12 cellular contexts compared by ENCODE assay signal in the genomic region with DNA sequence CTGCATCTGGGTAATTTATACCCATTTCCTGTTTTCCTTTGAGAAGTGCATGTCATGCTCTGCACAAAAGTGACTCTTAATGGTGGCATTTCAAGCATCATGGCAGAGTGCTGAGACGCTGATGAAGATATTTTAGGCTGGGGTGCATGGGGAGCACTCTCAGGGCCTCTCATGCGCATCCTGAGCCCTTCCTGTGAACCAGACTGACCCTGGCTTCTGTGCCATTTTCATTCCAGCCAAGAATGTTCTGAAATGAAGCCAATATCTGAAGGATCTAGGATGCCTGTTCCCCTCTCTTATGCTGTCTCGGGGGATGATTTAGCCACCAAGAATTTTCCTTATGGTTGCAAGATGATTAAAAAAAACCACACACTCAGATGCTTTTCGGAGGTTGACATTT.
DNase-seq lines count a peak whose midpoint lies in the region; ATAC-seq and TF ChIP-seq lines count a peak whose summit lies in the region.
"Had no signal": no experiment of that assay in that cellular context is flagged by ENCODE, and none has a peak within 500 bp of the region (broad histone marks: within the 10 kb centered on the region; RNA-seq: fewer than 3 reads in every experiment).

No MANE protein-coding gene starts in this region.

- peaks cover 5% of the 10 kb centered on the region for H3K27me3 Mint-ChIP-seq in GM23338 (ENCODE audit: insufficient read depth, low read depth, poor library complexity)
- no peaks in the 10 kb centered on the region for H3K27me3 Mint-ChIP-seq in activated T-cell treated with anti-CD3 and anti-CD28 coated beads, Interleukin-2, amount 50 U/mL, for 4 hours (ENCODE audit: low read depth)
- no peaks in the 10 kb centered on the region for H3K27me3 Mint-ChIP-seq in naive thymus-derived CD8-positive, alpha-beta T cell
- H3K27me3 Mint-ChIP-seq: activated naive CD8-positive, alpha-beta T cell; naive thymus-derived CD4-positive, alpha-beta T cell had no signal

- no peaks in the 10 kb centered on the region for H3K9me3 Mint-ChIP-seq in GM23338
- no peaks in the 10 kb centered on the region for H3K9me3 Mint-ChIP-seq in stimulated activated effector memory CD8-positive, alpha-beta T cell treated with anti-CD3 and anti-CD28 coated beads, Interleukin-12 subunit alpha, Interleukin-12 subunit beta, amount 100 ng/mL, for 72 hours
- H3K9me3 Mint-ChIP-seq in activated T-cell treated with anti-CD3 and anti-CD28 coated beads, Interleukin-2, amount 50 U/mL, for 4 hours: no peaks in the 10 kb centered on the region
- no peaks in the 10 kb centered on the region for H3K9me3 Mint-ChIP-seq in naive thymus-derived CD8-positive, alpha-beta T cell

- H3F3A ChIP-seq in GM23338 (replicated peaks; ENCODE audit: low read depth): 0 out of 2 replicates have a peak, but pooled peaks cover 8% of the 10 kb centered on the region

- no peak for DNase-seq in GM23338 (ENCODE audit: low spot score)
- peak; percentile 33 for DNase-seq in SJCRH30
- DNase-seq in fibroblast of mammary gland (ENCODE audit: low read depth): peak; percentile 87
- no peak for DNase-seq in stimulated activated effector memory CD8-positive, alpha-beta T cell treated with anti-CD3 and anti-CD28 coated beads, Interleukin-12 subunit alpha, Interleukin-12 subunit beta, amount 100 ng/mL, for 72 hours (ENCODE audit: low spot score in 2 of 2)
- DNase-seq in medulla oblongata (ENCODE audit: extremely low spot score): no peak
- no peak for DNase-seq in activated T-cell treated with anti-CD3 and anti-CD28 coated beads, Interleukin-2, amount 50 U/mL, for 4 hours
- DNase-seq in naive thymus-derived CD8-positive, alpha-beta T cell: no peak
- DNase-seq: naive thymus-derived CD4-positive, alpha-beta T cell; SHP77 had no signal

- no peaks in the 10 kb centered on the region for H3K79me2 ChIP-seq in GM23338 (replicated peaks; ENCODE audit: insufficient read depth)

- H3K4me3 Mint-ChIP-seq in GM23338: no peak overlapping the region
- no peak overlapping the region for H3K4me3 Mint-ChIP-seq in stimulated activated effector memory CD8-positive, alpha-beta T cell treated with anti-CD3 and anti-CD28 coated beads, Interleukin-12 subunit alpha, Interleukin-12 subunit beta, amount 100 ng/mL, for 72 hours
- H3K4me3 Mint-ChIP-seq in activated T-cell treated with anti-CD3 and anti-CD28 coated beads, Interleukin-2, amount 50 U/mL, for 4 hours: no peak overlapping the region
- H3K4me3 Mint-ChIP-seq in naive thymus-derived CD8-positive, alpha-beta T cell: no peak overlapping the region
- H3K4me3 Mint-ChIP-seq: activated naive CD8-positive, alpha-beta T cell; naive thymus-derived CD4-positive, alpha-beta T cell had no signal

- no peak overlapping the region for H2AFZ ChIP-seq in GM23338

- H3K4me3 ChIP-seq in GM23338 (no peak overlapping the region), SJCRH30 (no peak overlapping the region), fibroblast of mammary gland (ENCODE audit: control insufficient read depth, low read depth, low read length) (no peak overlapping the region)
- H3K4me3 ChIP-seq: skin epidermis had no signal

- no peak for ATAC-seq in GM23338
- ATAC-seq in stimulated activated effector memory CD8-positive, alpha-beta T cell treated with anti-CD3 and anti-CD28 coated beads, Interleukin-12 subunit alpha, Interleukin-12 subunit beta, amount 100 ng/mL, for 72 hours: no peak
- no peak for ATAC-seq in activated T-cell treated with anti-CD3 and anti-CD28 coated beads, Interleukin-2, amount 50 U/mL, for 4 hours
- ATAC-seq in naive thymus-derived CD8-positive, alpha-beta T cell: no peak
- ATAC-seq: naive thymus-derived CD4-positive, alpha-beta T cell had no signal

- H4K20me1 ChIP-seq in GM23338 (replicated peaks; ENCODE audit: insufficient read depth): no peaks in the 10 kb centered on the region

- H3K36me3 Mint-ChIP-seq in GM23338 (ENCODE audit: low read depth): no peaks in the 10 kb centered on the region; the same call in 2 of the 3 replicates
- peaks cover 32% of the 10 kb centered on the region for H3K36me3 Mint-ChIP-seq in stimulated activated effector memory CD8-positive, alpha-beta T cell treated with anti-CD3 and anti-CD28 coated beads, Interleukin-12 subunit alpha, Interleukin-12 subunit beta, amount 100 ng/mL, for 72 hours
- peaks cover 51% of the 10 kb centered on the region for H3K36me3 Mint-ChIP-seq in activated T-cell treated with anti-CD3 and anti-CD28 coated beads, Interleukin-2, amount 50 U/mL, for 4 hours (ENCODE audit: insufficient read depth)
- H3K36me3 Mint-ChIP-seq in naive thymus-derived CD8-positive, alpha-beta T cell: peaks cover 8 to 94% (median 22%) of the 10 kb centered on the region in 3 donors

- H3K27ac ChIP-seq in GM23338 (ENCODE audit: low read depth) (no peak overlapping the region), SJCRH30 (no peak overlapping the region; the same call in 1 of the 2 replicates)
- H3K27ac ChIP-seq: KMS-11, skin epidermis had no signal

- 0 out of 2 replicates have a peak, but pooled peaks cover 3% of the 10 kb centered on the region for H3K9me2 ChIP-seq in GM23338 (ENCODE audit: insufficient read depth)

- H3K4me1 ChIP-seq in GM23338 (ENCODE audit: insufficient read depth) (peaks cover 3% of the 10 kb centered on the region; the same call in 1 of the 2 replicates), SJCRH30 (peaks cover 12% of the 10 kb centered on the region)

- H3K4me2 ChIP-seq in GM23338: no peak overlapping the region
- H3K4me2 ChIP-seq: KMS-11 had no signal

- peaks cover 10% of the 10 kb centered on the region for H3K4me1 Mint-ChIP-seq in GM23338
- H3K4me1 Mint-ChIP-seq in stimulated activated effector memory CD8-positive, alpha-beta T cell treated with anti-CD3 and anti-CD28 coated beads, Interleukin-12 subunit alpha, Interleukin-12 subunit beta, amount 100 ng/mL, for 72 hours: peaks cover 10% of the 10 kb centered on the region
- peaks cover 6% of the 10 kb centered on the region for H3K4me1 Mint-ChIP-seq in activated T-cell treated with anti-CD3 and anti-CD28 coated beads, Interleukin-2, amount 50 U/mL, for 4 hours (ENCODE audit: low read depth)
- peaks cover 2 to 29% (median 11%) of the 10 kb centered on the region in 4 donors for H3K4me1 Mint-ChIP-seq in naive thymus-derived CD8-positive, alpha-beta T cell

- TF ChIP-seq CTCF in GM23338 (conservative IDR thresholded peaks at IDR 0.05; ENCODE audit: low read depth in 2 of 2) (no peak), fibroblast of mammary gland (conservative IDR thresholded peaks at IDR 0.05; ENCODE audit: control insufficient read depth, insufficient read depth, low read depth, low read length) (no peak)

- H3K27me3 ChIP-seq in GM23338 (ENCODE audit: insufficient read depth) (no peaks in the 10 kb centered on the region), SJCRH30 (no peaks in the 10 kb centered on the region)

- POLR2A ChIA-PET in naive thymus-derived CD8-positive, alpha-beta T cell (lab: Charles Lee): interaction anchor here (0.6 kb wide), 1 partner anchor 23 kb away, joined by 3 read pairs; no protein-coding TSS in a partner anchor

- no peaks in the 10 kb centered on the region for H3K9me3 ChIP-seq in SJCRH30 (replicated peaks)

- H3K36me3 ChIP-seq in GM23338 (ENCODE audit: insufficient read depth): no peaks in the 10 kb centered on the region
- peaks cover 3% of the 10 kb centered on the region; the same call in 1 of the 2 replicates for H3K36me3 ChIP-seq in SJCRH30

- H3K27ac Mint-ChIP-seq in GM23338: 0 out of 2 replicates have a peak overlapping the region, but pooled peaks have one; percentile 0
- H3K27ac Mint-ChIP-seq in stimulated activated effector memory CD8-positive, alpha-beta T cell treated with anti-CD3 and anti-CD28 coated beads, Interleukin-12 subunit alpha, Interleukin-12 subunit beta, amount 100 ng/mL, for 72 hours: peak overlapping the region; percentile 27
- no peak overlapping the region for H3K27ac Mint-ChIP-seq in naive thymus-derived CD8-positive, alpha-beta T cell
- H3K27ac Mint-ChIP-seq: activated naive CD8-positive, alpha-beta T cell; naive thymus-derived CD4-positive, alpha-beta T cell had no signal

TF ChIP-seq in GM23338, 12 proteins besides CTCF, POLR2A, EP300 and RAD21:
- TF ChIP-seq ZNF331 (CRISPR knock-in tag; IDR thresholded peaks at IDR 0.05; ENCODE audit: low read depth): no peak
- no peak for TF ChIP-seq NANOG (IDR thresholded peaks at IDR 0.05; ENCODE audit: borderline replicate concordance)
- TF ChIP-seq, protein P1, sequence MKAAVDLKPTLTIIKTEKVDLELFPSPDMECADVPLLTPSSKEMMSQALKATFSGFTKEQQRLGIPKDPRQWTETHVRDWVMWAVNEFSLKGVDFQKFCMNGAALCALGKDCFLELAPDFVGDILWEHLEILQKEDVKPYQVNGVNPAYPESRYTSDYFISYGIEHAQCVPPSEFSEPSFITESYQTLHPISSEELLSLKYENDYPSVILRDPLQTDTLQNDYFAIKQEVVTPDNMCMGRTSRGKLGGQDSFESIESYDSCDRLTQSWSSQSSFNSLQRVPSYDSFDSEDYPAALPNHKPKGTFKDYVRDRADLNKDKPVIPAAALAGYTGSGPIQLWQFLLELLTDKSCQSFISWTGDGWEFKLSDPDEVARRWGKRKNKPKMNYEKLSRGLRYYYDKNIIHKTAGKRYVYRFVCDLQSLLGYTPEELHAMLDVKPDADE (IDR thresholded peaks at IDR 0.05): no peak

Comparison
In these comparisons a context has a peak if more than half of its experiments do, and no peak if none do; other contexts are left out.
1. DNase-seq: peak in SJCRH30 (2 of 2) and fibroblast of mammary gland (single experiment); none in GM23338 (single experiment), stimulated activated effector memory CD8-positive, alpha-beta T cell treated with anti-CD3 and anti-CD28 coated beads, Interleukin-12 subunit alpha, Interleukin-12 subunit beta, amount 100 ng/mL, for 72 hours (0 of 2), medulla oblongata (single experiment), activated T-cell treated with anti-CD3 and anti-CD28 coated beads, Interleukin-2, amount 50 U/mL, for 4 hours (single experiment) and naive thymus-derived CD8-positive, alpha-beta T cell (0 of 10).
2. H3K27ac Mint-ChIP-seq: peak in GM23338 (single experiment) and stimulated activated effector memory CD8-positive, alpha-beta T cell treated with anti-CD3 and anti-CD28 coated beads, Interleukin-12 subunit alpha, Interleukin-12 subunit beta, amount 100 ng/mL, for 72 hours (single experiment); none in naive thymus-derived CD8-positive, alpha-beta T cell (0 of 10).